In the genomic region with DNA sequence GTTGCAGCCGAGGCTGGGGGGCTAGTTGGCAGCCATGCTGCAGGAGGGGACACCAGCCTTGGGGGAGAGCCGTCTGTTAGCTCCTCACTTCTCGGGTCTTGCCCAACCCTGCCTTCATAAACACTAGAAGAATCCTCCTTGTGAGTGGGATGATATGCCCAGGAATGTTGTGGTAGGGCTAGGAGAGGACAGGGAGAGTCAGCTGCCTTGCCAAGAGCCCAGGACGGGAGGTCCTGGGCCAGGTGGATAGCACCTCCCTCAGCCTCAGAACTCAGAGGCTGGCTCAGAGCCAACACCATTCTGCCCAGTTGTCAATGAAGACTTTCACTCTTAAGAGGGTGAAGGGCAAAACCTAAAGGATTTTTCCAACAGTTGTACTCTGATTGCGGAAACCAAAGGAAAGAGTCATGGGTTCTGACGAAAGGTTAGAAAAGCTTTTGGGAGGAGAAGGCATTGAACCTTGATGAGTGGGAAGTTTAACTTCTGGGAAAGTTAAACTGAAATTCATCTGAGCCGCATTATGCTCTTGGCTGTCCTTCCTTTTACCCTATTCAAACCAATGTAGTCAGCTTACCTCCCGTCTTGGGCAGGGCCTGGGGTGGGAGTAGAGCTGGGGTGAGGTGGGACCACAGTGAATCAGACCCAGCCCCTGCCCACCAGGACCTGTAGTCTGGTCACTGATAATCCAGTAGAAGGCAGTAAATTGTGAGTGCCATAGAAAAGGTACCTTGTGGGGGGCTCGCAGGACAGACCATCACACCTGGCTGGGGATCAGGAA, we compare ENCODE assay signal across 25 cellular contexts.
DNase-seq lines count a peak whose midpoint lies in the region; ATAC-seq and TF ChIP-seq lines count a peak whose summit lies in the region.
"Had no signal": no experiment of that assay in that cellular context is flagged by ENCODE, and none has a peak within 500 bp of the region (broad histone marks: within the 10 kb centered on the region; RNA-seq: fewer than 3 reads in every experiment).

No MANE protein-coding gene starts in this region.

- DNase-seq in CD8-positive, alpha-beta T cell = no peak
- DNase-seq in T-cell (no peak), kidney glomerular epithelial cell (lab: John Stamatoyannopoulos, UW) (peak; percentile 67), sciatic nerve (ENCODE audit: low spot score) (no peak), NCI-H69 (lab: John Stamatoyannopoulos, UW) (no peak), HUDEP-2 (lab: John Stamatoyannopoulos, UW; ENCODE audit: unreplicated experiment in 76 of 76) (no peak)
- DNase-seq: activated CD4-positive, alpha-beta memory T cell treated with anti-CD3 and anti-CD28 coated beads, Interleukin-2, amount 10 ng/mL, durations not matched to agents 7 days and 5 days; activated naive CD4-positive, alpha-beta T cell treated with anti-CD3 and anti-CD28 coated beads, Interleukin-2, amount 50 U/mL, for 16 hours; activated T-cell treated with anti-CD3 and anti-CD28 coated beads, Interleukin-2, amount 50 U/mL, for 1 hour; Calu3; effector CD4-positive, alpha-beta T cell; EL; erythroblast; foreskin keratinocyte; H9; left ventricle myocardium inferior; NCI-H1105 treated with DMSO at 0.1 percent for 48 hours; NCI-H2081 treated with DMSO at 0.1 percent for 48 hours; NCI-H510A; RPMI8226; testis had no signal

- H3K36me3 Mint-ChIP-seq in CD8-positive, alpha-beta T cell = no peaks in the 10 kb centered on the region
- H3K36me3 Mint-ChIP-seq in T-cell = no peaks in the 10 kb centered on the region
- H3K36me3 Mint-ChIP-seq: WTC11 had no signal

- CTCF ChIA-PET in CD8-positive, alpha-beta T cell (lab: Charles Lee) = interaction anchor here (1.3 kb wide), 1 partner anchor 80 kb away, joined by 4 read pairs; no protein-coding TSS in a partner anchor
- CTCF ChIA-PET in T-cell (lab: Charles Lee) = no interaction called here

- H3K9me3 Mint-ChIP-seq in CD8-positive, alpha-beta T cell = no peaks in the 10 kb centered on the region
- H3K9me3 Mint-ChIP-seq in T-cell = no peaks in the 10 kb centered on the region
- H3K9me3 Mint-ChIP-seq: activated CD4-positive, alpha-beta memory T cell treated with anti-CD3 and anti-CD28 coated beads, Interleukin-2, amount 10 ng/mL, durations not matched to agents 7 days and 5 days; H9; WTC11 had no signal

- no peaks in the 10 kb centered on the region for H3K9me3 ChIP-seq in CD8-positive, alpha-beta T cell (ENCODE audit: low read length)
- H3K9me3 ChIP-seq: left ventricle myocardium inferior, prostate gland, testis had no signal

- H3K4me3 Mint-ChIP-seq in CD8-positive, alpha-beta T cell = no peak overlapping the region
- no peak overlapping the region for H3K4me3 Mint-ChIP-seq in T-cell
- H3K4me3 Mint-ChIP-seq: activated CD4-positive, alpha-beta memory T cell treated with anti-CD3 and anti-CD28 coated beads, Interleukin-2, amount 10 ng/mL, durations not matched to agents 7 days and 5 days had no signal

- H3K4me1 ChIP-seq in CD8-positive, alpha-beta T cell (ENCODE audit: insufficient read depth, low read length) = peaks cover 11% of the 10 kb centered on the region
- H3K4me1 ChIP-seq: foreskin keratinocyte had no signal

- peak overlapping the region; percentile 62 for H3K27ac Mint-ChIP-seq in CD8-positive, alpha-beta T cell
- peak overlapping the region; percentile 3 to 94 for H3K27ac Mint-ChIP-seq in T-cell
- H3K27ac Mint-ChIP-seq: activated CD4-positive, alpha-beta memory T cell treated with anti-CD3 and anti-CD28 coated beads, Interleukin-2, amount 10 ng/mL, durations not matched to agents 7 days and 5 days; H9; WTC11 had no signal

- intact Hi-C loops in CD8-positive, alpha-beta T cell (cut with DNase I, micrococcal nuclease) = loop anchor here (2.0 to 5.0 kb wide), 6 partner anchors 85 to 775 kb away; a partner anchor contains a TSS
- intact Hi-C loops in sciatic nerve (cut with DNase I) = no loop called here

- no peak for ATAC-seq in CD8-positive, alpha-beta T cell
- ATAC-seq in T-cell (replicated peaks in 1 of 4) (no peak), sciatic nerve (peak; percentile 34), GM18498 (IDR thresholded peaks at IDR 0.05; ENCODE audit: unreplicated experiment) (no peak)
- ATAC-seq: foreskin keratinocyte, WTC11 had no signal

- H3K4me3 ChIP-seq in CD8-positive, alpha-beta T cell (ENCODE audit: low read depth, low read length) = no peak overlapping the region
- H3K4me3 ChIP-seq: left ventricle myocardium inferior, prostate gland, SK-N-MC had no signal

- no peaks in the 10 kb centered on the region for H3K36me3 ChIP-seq in CD8-positive, alpha-beta T cell (ENCODE audit: insufficient read depth, low read length)
- H3K36me3 ChIP-seq: left ventricle myocardium inferior, prostate gland had no signal

- H3K27ac ChIP-seq in CD8-positive, alpha-beta T cell (ENCODE audit: low read depth, low read length) = no peak overlapping the region
- H3K27ac ChIP-seq: foreskin keratinocyte, left ventricle myocardium inferior, prostate gland, SK-N-MC, testis had no signal

- H3K27me3 Mint-ChIP-seq in CD8-positive, alpha-beta T cell (ENCODE audit: low read depth) = peaks cover 4% of the 10 kb centered on the region
- peaks cover 4 to 11% of the 10 kb centered on the region in 2 donors for H3K27me3 Mint-ChIP-seq in T-cell

- H3K4me1 Mint-ChIP-seq in CD8-positive, alpha-beta T cell (ENCODE audit: low read depth) = peaks cover 26% of the 10 kb centered on the region
- peaks cover 21 to 30% (median 25%) of the 10 kb centered on the region in 3 donors for H3K4me1 Mint-ChIP-seq in T-cell

- no peaks in the 10 kb centered on the region for H3K27me3 ChIP-seq in CD8-positive, alpha-beta T cell (ENCODE audit: insufficient read depth, low read length)
- H3K27me3 ChIP-seq: testis had no signal

- POLR2A ChIA-PET in CD8-positive, alpha-beta T cell (lab: Charles Lee) = no interaction called here
- POLR2A ChIA-PET in T-cell (lab: Charles Lee) = interaction anchor here in 1 of 2 donors (1.2 kb wide), 1 partner anchor 13 kb away, joined by 3 read pairs; no protein-coding TSS in a partner anchor

- TF ChIP-seq CTCF in CD8-positive, alpha-beta T cell (IDR thresholded peaks at IDR 0.05) = no peak
